1 cellular context compared by ENCODE assay signal in the genomic region with DNA sequence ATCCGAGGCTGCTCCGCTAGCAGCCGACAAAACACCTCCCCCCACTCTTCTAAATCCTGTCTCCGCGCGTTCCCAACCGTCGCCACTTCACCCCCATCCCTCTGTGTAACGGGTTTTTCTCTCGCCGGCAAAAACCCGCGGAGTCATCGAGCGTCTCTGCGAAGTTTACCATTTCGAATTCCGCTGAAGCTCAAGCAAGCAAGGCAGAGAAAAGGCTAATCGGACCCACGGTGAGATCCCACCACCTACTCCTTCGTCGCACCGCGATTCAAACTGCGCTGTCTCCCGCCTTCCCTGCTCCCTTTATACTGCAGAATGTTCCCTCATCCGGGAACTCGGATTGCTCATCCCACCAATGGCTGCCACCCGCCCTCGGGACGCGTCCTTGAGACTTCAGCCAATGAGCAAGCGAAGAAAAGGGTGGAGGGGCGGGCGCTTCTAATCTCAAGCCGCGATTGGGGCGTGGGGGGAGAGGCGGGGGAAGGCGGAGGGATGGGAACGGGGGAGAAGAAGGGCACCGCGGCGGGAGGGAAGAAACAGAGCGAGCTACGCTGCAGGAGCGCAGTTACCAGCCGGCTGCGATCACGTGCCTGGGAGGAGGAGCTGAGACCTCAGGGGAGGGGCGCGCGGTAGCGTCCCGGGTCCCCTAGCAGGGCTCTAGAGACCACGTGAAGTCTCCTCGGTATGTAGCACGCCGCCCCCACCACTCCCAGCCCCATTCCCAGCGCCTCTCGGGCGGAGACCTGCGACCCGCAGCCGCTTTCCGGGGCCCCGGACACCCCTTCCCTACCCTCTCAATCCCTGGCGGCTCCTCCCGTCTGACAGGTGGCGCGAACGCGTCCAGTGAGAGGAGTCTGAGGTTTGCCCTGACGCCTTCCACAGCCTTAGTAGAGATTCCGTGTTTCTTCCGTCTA.
A peak's percentile ranks its signal among the peaks of the same experiment; 100 is the strongest.
TF ChIP-seq lines count a peak whose summit lies in the region.

A gene (minus strand): TSS at position 277 of the 914 bp plus-strand sequence. CDS start 105 bp downstream, at position 172.

TF ChIP-seq in K562, 482 proteins besides CTCF, POLR2A, EP300 and RAD21 (continued from another document and continues in another):
- TF ChIP-seq, protein P1, sequence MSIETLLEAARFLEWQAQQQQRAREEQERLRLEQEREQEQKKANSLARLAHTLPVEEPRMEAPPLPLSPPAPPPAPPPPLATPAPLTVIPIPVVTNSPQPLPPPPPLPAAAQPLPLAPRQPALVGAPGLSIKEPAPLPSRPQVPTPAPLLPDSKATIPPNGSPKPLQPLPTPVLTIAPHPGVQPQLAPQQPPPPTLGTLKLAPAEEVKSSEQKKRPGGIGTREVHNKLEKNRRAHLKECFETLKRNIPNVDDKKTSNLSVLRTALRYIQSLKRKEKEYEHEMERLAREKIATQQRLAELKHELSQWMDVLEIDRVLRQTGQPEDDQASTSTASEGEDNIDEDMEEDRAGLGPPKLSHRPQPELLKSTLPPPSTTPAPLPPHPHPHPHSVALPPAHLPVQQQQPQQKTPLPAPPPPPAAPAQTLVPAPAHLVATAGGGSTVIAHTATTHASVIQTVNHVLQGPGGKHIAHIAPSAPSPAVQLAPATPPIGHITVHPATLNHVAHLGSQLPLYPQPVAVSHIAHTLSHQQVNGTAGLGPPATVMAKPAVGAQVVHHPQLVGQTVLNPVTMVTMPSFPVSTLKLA (conservative IDR thresholded peaks at IDR 0.05), result peak; percentile 86 to 90
- TF ChIP-seq SREBF1 (IDR thresholded peaks at IDR 0.05; ENCODE audit: borderline replicate concordance, low read depth, low read length), result no peak
- peak; percentile 56 to 61; a peak in 3 of 4 replicates for TF ChIP-seq SIN3A (IDR thresholded peaks at IDR 0.05; ENCODE audit: borderline replicate concordance in 2 of 2, control insufficient read depth in 1 of 2, low read depth in 2 of 2, low read length in 2 of 2)
- no peak for TF ChIP-seq ZNF668 (CRISPR knock-in tag; IDR thresholded peaks at IDR 0.05)
- no peak; the same call in 1 of the 2 replicates for TF ChIP-seq CBFA2T3 (IDR thresholded peaks at IDR 0.05)
- no peak for TF ChIP-seq GATA2 (CRISPR knock-in tag; IDR thresholded peaks at IDR 0.05)
- no peak for TF ChIP-seq SLC30A9 (CRISPR knock-in tag; IDR thresholded peaks at IDR 0.05)
- no peak for TF ChIP-seq TGIF2 (CRISPR knock-in tag; IDR thresholded peaks at IDR 0.05)
- peak; percentile 67 for TF ChIP-seq FOXM1 (IDR thresholded peaks at IDR 0.05; ENCODE audit: low read depth)
- TF ChIP-seq FOXM1 (CRISPR knock-in tag; IDR thresholded peaks at IDR 0.05; ENCODE audit: low read depth), result no peak
- TF ChIP-seq, protein P2, sequence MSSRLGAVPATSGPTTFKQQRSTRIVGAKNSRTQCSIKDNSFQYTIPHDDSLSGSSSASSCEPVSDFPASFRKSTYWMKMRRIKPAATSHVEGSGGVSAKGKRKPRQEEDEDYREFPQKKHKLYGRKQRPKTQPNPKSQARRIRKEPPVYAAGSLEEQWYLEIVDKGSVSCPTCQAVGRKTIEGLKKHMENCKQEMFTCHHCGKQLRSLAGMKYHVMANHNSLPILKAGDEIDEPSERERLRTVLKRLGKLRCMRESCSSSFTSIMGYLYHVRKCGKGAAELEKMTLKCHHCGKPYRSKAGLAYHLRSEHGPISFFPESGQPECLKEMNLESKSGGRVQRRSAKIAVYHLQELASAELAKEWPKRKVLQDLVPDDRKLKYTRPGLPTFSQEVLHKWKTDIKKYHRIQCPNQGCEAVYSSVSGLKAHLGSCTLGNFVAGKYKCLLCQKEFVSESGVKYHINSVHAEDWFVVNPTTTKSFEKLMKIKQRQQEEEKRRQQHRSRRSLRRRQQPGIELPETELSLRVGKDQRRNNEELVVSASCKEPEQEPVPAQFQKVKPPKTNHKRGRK (tag; IDR thresholded peaks at IDR 0.05), result no peak
- TF ChIP-seq, protein P3, sequence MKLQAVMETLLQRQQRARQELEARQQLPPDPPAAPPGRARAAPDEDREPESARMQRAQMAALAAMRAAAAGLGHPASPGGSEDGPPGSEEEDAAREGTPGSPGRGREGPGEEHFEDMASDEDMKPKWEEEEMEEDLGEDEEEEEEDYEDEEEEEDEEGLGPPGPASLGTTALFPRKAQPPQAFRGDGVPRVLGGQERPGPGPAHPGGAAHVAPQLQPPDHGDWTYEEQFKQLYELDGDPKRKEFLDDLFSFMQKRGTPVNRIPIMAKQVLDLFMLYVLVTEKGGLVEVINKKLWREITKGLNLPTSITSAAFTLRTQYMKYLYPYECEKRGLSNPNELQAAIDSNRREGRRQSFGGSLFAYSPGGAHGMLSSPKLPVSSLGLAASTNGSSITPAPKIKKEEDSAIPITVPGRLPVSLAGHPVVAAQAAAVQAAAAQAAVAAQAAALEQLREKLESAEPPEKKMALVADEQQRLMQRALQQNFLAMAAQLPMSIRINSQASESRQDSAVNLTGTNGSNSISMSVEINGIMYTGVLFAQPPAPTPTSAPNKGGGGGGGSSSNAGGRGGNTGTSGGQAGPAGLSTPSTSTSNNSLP (IDR thresholded peaks at IDR 0.05; ENCODE audit: borderline replicate concordance, low read depth, low read length), result no peak
- TF ChIP-seq ETV1 (tag; conservative IDR thresholded peaks at IDR 0.05; ENCODE audit: low read depth), result no peak
- TF ChIP-seq MXI1 (IDR thresholded peaks at IDR 0.05; ENCODE audit: low read depth, low read length), result peak; percentile 57; the same call in 1 of the 2 replicates
- peak; percentile 96 for TF ChIP-seq NELFE (IDR thresholded peaks at IDR 0.05; ENCODE audit: insufficient read depth, insufficient read length)
- TF ChIP-seq FIP1L1 (IDR thresholded peaks at IDR 0.05; ENCODE audit: low read depth, low read length, poor library complexity, severe bottlenecking), result peak; percentile 56
- peak; percentile 81 for TF ChIP-seq L3MBTL2 (IDR thresholded peaks at IDR 0.05)
- TF ChIP-seq PHTF2 (CRISPR knock-in tag; IDR thresholded peaks at IDR 0.05), result 0 out of 2 replicates have a peak, but pooled peaks have one; percentile 73
- TF ChIP-seq MCM7 (IDR thresholded peaks at IDR 0.05), result no peak
- no peak for TF ChIP-seq PPARD (CRISPR knock-in tag; IDR thresholded peaks at IDR 0.05)
- TF ChIP-seq, protein P4, sequence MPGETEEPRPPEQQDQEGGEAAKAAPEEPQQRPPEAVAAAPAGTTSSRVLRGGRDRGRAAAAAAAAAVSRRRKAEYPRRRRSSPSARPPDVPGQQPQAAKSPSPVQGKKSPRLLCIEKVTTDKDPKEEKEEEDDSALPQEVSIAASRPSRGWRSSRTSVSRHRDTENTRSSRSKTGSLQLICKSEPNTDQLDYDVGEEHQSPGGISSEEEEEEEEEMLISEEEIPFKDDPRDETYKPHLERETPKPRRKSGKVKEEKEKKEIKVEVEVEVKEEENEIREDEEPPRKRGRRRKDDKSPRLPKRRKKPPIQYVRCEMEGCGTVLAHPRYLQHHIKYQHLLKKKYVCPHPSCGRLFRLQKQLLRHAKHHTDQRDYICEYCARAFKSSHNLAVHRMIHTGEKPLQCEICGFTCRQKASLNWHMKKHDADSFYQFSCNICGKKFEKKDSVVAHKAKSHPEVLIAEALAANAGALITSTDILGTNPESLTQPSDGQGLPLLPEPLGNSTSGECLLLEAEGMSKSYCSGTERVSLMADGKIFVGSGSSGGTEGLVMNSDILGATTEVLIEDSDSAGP (CRISPR knock-in tag; IDR thresholded peaks at IDR 0.05), result 0 out of 2 replicates have a peak, but pooled peaks have one; percentile 16
- TF ChIP-seq HNRNPUL1 (IDR thresholded peaks at IDR 0.05; ENCODE audit: low read length), result no peak
- peak; percentile 90 for TF ChIP-seq CXXC5 (CRISPR knock-in tag; IDR thresholded peaks at IDR 0.05)
- no peak for TF ChIP-seq ZNF79 (CRISPR knock-in tag; IDR thresholded peaks at IDR 0.05; ENCODE audit: low read depth)
- TF ChIP-seq ZNF780A (CRISPR knock-in tag; IDR thresholded peaks at IDR 0.05), result no peak
- TF ChIP-seq, protein P5, sequence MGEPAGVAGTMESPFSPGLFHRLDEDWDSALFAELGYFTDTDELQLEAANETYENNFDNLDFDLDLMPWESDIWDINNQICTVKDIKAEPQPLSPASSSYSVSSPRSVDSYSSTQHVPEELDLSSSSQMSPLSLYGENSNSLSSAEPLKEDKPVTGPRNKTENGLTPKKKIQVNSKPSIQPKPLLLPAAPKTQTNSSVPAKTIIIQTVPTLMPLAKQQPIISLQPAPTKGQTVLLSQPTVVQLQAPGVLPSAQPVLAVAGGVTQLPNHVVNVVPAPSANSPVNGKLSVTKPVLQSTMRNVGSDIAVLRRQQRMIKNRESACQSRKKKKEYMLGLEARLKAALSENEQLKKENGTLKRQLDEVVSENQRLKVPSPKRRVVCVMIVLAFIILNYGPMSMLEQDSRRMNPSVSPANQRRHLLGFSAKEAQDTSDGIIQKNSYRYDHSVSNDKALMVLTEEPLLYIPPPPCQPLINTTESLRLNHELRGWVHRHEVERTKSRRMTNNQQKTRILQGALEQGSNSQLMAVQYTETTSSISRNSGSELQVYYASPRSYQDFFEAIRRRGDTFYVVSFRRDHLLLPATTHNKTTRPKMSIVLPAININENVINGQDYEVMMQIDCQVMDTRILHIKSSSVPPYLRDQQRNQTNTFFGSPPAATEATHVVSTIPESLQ (CRISPR knock-in tag; IDR thresholded peaks at IDR 0.05), result no peak
- TF ChIP-seq, protein P6, sequence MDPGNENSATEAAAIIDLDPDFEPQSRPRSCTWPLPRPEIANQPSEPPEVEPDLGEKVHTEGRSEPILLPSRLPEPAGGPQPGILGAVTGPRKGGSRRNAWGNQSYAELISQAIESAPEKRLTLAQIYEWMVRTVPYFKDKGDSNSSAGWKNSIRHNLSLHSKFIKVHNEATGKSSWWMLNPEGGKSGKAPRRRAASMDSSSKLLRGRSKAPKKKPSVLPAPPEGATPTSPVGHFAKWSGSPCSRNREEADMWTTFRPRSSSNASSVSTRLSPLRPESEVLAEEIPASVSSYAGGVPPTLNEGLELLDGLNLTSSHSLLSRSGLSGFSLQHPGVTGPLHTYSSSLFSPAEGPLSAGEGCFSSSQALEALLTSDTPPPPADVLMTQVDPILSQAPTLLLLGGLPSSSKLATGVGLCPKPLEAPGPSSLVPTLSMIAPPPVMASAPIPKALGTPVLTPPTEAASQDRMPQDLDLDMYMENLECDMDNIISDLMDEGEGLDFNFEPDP (CRISPR knock-in tag; IDR thresholded peaks at IDR 0.05), result no peak
- no peak for TF ChIP-seq DNMT1 (IDR thresholded peaks at IDR 0.05)
- no peak for TF ChIP-seq U2AF2 (optimal IDR thresholded peaks at IDR 0.05; ENCODE audit: low read depth, low read length)
- TF ChIP-seq, protein P7, sequence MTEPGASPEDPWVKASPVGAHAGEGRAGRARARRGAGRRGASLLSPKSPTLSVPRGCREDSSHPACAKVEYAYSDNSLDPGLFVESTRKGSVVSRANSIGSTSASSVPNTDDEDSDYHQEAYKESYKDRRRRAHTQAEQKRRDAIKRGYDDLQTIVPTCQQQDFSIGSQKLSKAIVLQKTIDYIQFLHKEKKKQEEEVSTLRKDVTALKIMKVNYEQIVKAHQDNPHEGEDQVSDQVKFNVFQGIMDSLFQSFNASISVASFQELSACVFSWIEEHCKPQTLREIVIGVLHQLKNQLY (CRISPR knock-in tag; conservative IDR thresholded peaks at IDR 0.05), result no peak
- TF ChIP-seq ZNF146 (CRISPR knock-in tag; IDR thresholded peaks at IDR 0.05; ENCODE audit: unreplicated experiment), result no peak
- TF ChIP-seq SP2 (IDR thresholded peaks at IDR 0.05; ENCODE audit: extremely low read depth, low read depth, low read length, poor library complexity, severe bottlenecking), result peak; percentile 63
- TF ChIP-seq ZBTB8A (IDR thresholded peaks at IDR 0.05; ENCODE audit: partially characterized antibody), result no peak
- TF ChIP-seq ZNF347 (CRISPR knock-in tag; IDR thresholded peaks at IDR 0.05; ENCODE audit: low read depth), result no peak
- no peak for TF ChIP-seq ZNF507 (tag; conservative IDR thresholded peaks at IDR 0.05)
- TF ChIP-seq ETV6 (IDR thresholded peaks at IDR 0.05; ENCODE audit: borderline replicate concordance in 1 of 2, low read depth in 2 of 2, low read length in 1 of 2), result no peak
- no peak; the same call in 1 of the 2 replicates for TF ChIP-seq ETV6 (CRISPR knock-in tag; IDR thresholded peaks at IDR 0.05; ENCODE audit: borderline replicate concordance)
- TF ChIP-seq KAT7 (CRISPR knock-in tag; IDR thresholded peaks at IDR 0.05; ENCODE audit: borderline replicate concordance), result peak; percentile 65; the same call in 1 of the 2 replicates
- no peak for TF ChIP-seq SRSF9 (IDR thresholded peaks at IDR 0.05; ENCODE audit: borderline replicate concordance, low read depth, low read length)
- TF ChIP-seq, protein P8, sequence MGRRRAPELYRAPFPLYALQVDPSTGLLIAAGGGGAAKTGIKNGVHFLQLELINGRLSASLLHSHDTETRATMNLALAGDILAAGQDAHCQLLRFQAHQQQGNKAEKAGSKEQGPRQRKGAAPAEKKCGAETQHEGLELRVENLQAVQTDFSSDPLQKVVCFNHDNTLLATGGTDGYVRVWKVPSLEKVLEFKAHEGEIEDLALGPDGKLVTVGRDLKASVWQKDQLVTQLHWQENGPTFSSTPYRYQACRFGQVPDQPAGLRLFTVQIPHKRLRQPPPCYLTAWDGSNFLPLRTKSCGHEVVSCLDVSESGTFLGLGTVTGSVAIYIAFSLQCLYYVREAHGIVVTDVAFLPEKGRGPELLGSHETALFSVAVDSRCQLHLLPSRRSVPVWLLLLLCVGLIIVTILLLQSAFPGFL (CRISPR knock-in tag; IDR thresholded peaks at IDR 0.05), result peak; percentile 93; the same call in 1 of the 2 replicates
- TF ChIP-seq POLR3A (IDR thresholded peaks at IDR 0.05; ENCODE audit: borderline replicate concordance, extremely low read depth, insufficient read depth, insufficient read length), result no peak
- no peak for TF ChIP-seq MCM3 (IDR thresholded peaks at IDR 0.05)
- TF ChIP-seq NCOA6 (IDR thresholded peaks at IDR 0.05), result no peak
- TF ChIP-seq EGR1 (conservative IDR thresholded peaks at IDR 0.05), result peak; percentile 52; the same call in 1 of the 2 replicates
- TF ChIP-seq, protein P9, sequence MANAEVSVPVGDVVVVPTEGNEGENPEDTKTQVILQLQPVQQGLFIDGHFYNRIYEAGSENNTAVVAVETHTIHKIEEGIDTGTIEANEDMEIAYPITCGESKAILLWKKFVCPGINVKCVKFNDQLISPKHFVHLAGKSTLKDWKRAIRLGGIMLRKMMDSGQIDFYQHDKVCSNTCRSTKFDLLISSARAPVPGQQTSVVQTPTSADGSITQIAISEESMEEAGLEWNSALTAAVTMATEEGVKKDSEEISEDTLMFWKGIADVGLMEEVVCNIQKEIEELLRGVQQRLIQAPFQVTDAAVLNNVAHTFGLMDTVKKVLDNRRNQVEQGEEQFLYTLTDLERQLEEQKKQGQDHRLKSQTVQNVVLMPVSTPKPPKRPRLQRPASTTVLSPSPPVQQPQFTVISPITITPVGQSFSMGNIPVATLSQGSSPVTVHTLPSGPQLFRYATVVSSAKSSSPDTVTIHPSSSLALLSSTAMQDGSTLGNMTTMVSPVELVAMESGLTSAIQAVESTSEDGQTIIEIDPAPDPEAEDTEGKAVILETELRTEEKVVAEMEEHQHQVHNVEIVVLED (CRISPR knock-in tag; IDR thresholded peaks at IDR 0.05), result no peak
- TF ChIP-seq GABPB1 (CRISPR knock-in tag; IDR thresholded peaks at IDR 0.05), result peak; percentile 77
